In genomic region chrX:40950546-40950945, GRCh38 we compare ENCODE assay signal across 15 cellular contexts.
DNase-seq lines count a peak whose midpoint lies in the region; ATAC-seq and TF ChIP-seq lines count a peak whose summit lies in the region.
"Had no signal": no experiment of that assay in that cellular context is flagged by ENCODE, and none has a peak within 500 bp of the region (broad histone marks: within the 10 kb centered on the region; RNA-seq: fewer than 3 reads in every experiment).

No MANE protein-coding gene starts in this region.

- H3K4me1 Mint-ChIP-seq in WTC11: peaks cover 32% of the 10 kb centered on the region

- peaks cover 8% of the 10 kb centered on the region for H3K9me3 Mint-ChIP-seq in WTC11
- H3K9me3 Mint-ChIP-seq: CD4-positive, alpha-beta T cell had no signal

- CTCF ChIA-PET in WTC11 (lab: Charles Lee): no interaction called here

- no peak for TF ChIP-seq CTCF in WTC11 (IDR thresholded peaks at IDR 0.05)

- H3K27me3 ChIP-seq in HAP-1 (ENCODE audit: low read depth) (no peaks in the 10 kb centered on the region), iPS-15b (ENCODE audit: control insufficient read depth, insufficient read depth, low read length) (no peaks in the 10 kb centered on the region)

- POLR2A ChIA-PET in WTC11 (lab: Charles Lee): no interaction called here

- no peaks in the 10 kb centered on the region; the same call in 1 of the 2 replicates for H3K27me3 Mint-ChIP-seq in WTC11 (ENCODE audit: low read depth)
- H3K27me3 Mint-ChIP-seq: B cell; CD4-positive, alpha-beta T cell had no signal

- in situ Hi-C loops in HAP-1 (cut with MboI; ENCODE audit: low sequenced_read_pairs): no loop called here

- H3K4me3 ChIP-seq in HAP-1 (no peak overlapping the region), iPS-15b (ENCODE audit: low read depth, low read length) (no peak overlapping the region)
- H3K4me3 ChIP-seq: GM12878 had no signal

- ATAC-seq in WTC11 (peak; percentile 95), HG02840 (IDR thresholded peaks at IDR 0.05; ENCODE audit: low FRiP score, unreplicated experiment) (no peak)
- ATAC-seq: GM12878 had no signal

- H3K9ac ChIP-seq in iPS-15b (ENCODE audit: low read depth, low read length): peak overlapping the region; percentile 26

- H3K9me3 ChIP-seq in HAP-1 (no peaks in the 10 kb centered on the region), iPS-15b (ENCODE audit: control insufficient read depth, insufficient read depth, low read length) (no peaks in the 10 kb centered on the region)

- H3K4me3 Mint-ChIP-seq in WTC11: peak overlapping the region; percentile 44
- H3K4me3 Mint-ChIP-seq: B cell; CD4-positive, alpha-beta T cell had no signal

- H3K36me3 ChIP-seq in HAP-1 (replicated peaks) (no peaks in the 10 kb centered on the region), iPS-15b (ENCODE audit: control insufficient read depth, insufficient read depth, low read length) (no peaks in the 10 kb centered on the region)

- H3K27ac Mint-ChIP-seq in WTC11: peak overlapping the region; percentile 98
- H3K27ac Mint-ChIP-seq: B cell; CD4-positive, alpha-beta T cell had no signal

- H3K36me3 Mint-ChIP-seq in WTC11: peaks cover 9% of the 10 kb centered on the region

- peaks cover 24% of the 10 kb centered on the region for H3K4me1 ChIP-seq in HAP-1
- peaks cover 6% of the 10 kb centered on the region for H3K4me1 ChIP-seq in iPS-15b (ENCODE audit: control insufficient read depth, insufficient read depth, low read length)

- DNase-seq in HAP-1 (ENCODE audit: low spot score in 2 of 2): peak; percentile 59 to 66
- DNase-seq in WTC11 (ENCODE audit: low spot score): peak; percentile 42
- no peak for DNase-seq in NK-92 (lab: John Stamatoyannopoulos, UW; ENCODE audit: unreplicated experiment)
- no peak for DNase-seq in foreskin melanocyte
- DNase-seq in HT-29 (ENCODE audit: low spot score): no peak
- DNase-seq: C1 segment of cervical spinal cord; Calu3; CD4-positive, alpha-beta T cell; DMS 273 treated with DMSO at 0.1 percent for 48 hours; IMR-90; KBM-7 had no signal

TF ChIP-seq in WTC11, 78 proteins besides CTCF, POLR2A, EP300 and RAD21:
- no peak for TF ChIP-seq NR2C2 (CRISPR knock-in tag; IDR thresholded peaks at IDR 0.05)
- TF ChIP-seq ZSCAN18 (CRISPR knock-in tag; IDR thresholded peaks at IDR 0.05): no peak
- TF ChIP-seq JUN (CRISPR knock-in tag; IDR thresholded peaks at IDR 0.05): no peak

Comparison
In these comparisons a context has a peak if more than half of its experiments do, and no peak if none do; other contexts are left out.
1. DNase-seq: peak in HAP-1 (2 of 2) and WTC11 (single experiment); none in NK-92 (single experiment), foreskin melanocyte (single experiment) and HT-29 (single experiment).